8 cellular contexts compared by ENCODE assay signal in the genomic region with DNA sequence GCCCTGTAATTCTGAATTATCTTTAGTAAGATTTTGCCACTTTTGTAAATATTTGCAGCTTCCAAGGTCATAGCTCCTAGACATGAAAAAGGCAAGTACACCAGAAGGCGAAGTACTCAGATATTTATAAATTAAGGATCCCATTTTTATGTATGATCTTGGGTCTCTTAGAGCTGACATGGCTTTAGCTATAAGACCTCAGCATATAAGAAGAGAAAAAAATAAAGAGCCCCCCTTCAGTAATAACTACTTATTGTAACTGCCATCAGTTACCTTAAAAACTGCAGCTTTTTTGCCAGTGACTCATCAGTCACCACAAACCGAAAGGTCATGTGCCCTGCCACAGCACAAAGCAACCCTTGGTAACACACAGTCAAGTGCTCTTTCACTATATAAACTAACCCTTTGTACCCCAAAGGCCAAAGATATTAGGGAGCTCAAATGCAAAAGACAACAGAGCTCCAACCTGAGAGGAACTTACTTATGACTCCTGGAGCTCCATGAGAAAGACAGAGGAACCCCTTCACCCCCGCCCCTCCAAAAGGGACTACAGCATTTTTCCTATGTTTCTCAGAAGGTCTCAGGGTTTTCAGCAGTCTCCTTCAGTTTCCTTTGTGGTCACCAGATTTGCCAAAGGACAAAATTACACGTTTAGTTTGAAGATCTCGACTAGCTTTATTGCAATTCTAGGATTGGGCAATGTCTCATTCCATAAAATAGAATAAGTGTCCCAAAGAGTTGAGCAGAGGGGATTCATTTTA.
A peak's percentile ranks its signal among the peaks of the same experiment; 100 is the strongest.
DNase-seq lines count a peak whose midpoint lies in the region; ATAC-seq, FAIRE-seq and TF ChIP-seq lines count a peak whose summit lies in the region.

No MANE protein-coding gene starts in this region.

- TF ChIP-seq EP300 in A549 (IDR thresholded peaks at IDR 0.05) = no peak

- WGBS in A549 (ENCODE audit: missing lambda C conversion rate) = 37% methylated on average over 5 of the region's 5 CpGs

- H3K9me3 Mint-ChIP-seq in T-helper 1 cell treated with Interleukin-12 subunit alpha and Interleukin-12 subunit beta and Interleukin-4 antibody, amounts not matched to agents 30 μg/mL and 1 μg/mL, for 36 hours = peaks cover 4% of the 10 kb centered on the region

- H3K4me3 ChIP-seq in A549 = no peak overlapping the region
- no peak overlapping the region for H3K4me3 ChIP-seq in choroid plexus epithelial cell (ENCODE audit: low read depth, low read length)

- FAIRE-seq in A549 (lab: Jason Lieb, UNC) = no peak
- FAIRE-seq in GM19239 (lab: Jason Lieb, UNC) = peak; percentile 91

- no peaks in the 10 kb centered on the region for H3K9me3 ChIP-seq in A549

- DNase-seq in A549 (ENCODE audit: low read depth in 1 of 2, low spot score in 1 of 2) (peak in 1 of 2 experiments; percentile 19), GM19239 (ENCODE audit: insufficient read length, low spot score) (peak; percentile 27), choroid plexus epithelial cell (ENCODE audit: low read depth) (peak; percentile 63), DMS 273 treated with DMSO at 0.1 percent for 48 hours (lab: John Stamatoyannopoulos, UW) (no peak), iPS-NIHi11 (ENCODE audit: low spot score) (no peak)
- peak; percentile 2 to 17 for DNase-seq in stimulated activated CD4-positive, alpha-beta T cell treated with anti-CD3 and anti-CD28 coated beads, Interleukin-4, amount 100 ng/mL, for 48 hours (ENCODE audit: low read depth in 2 of 2)

- H3K4me1 Mint-ChIP-seq in T-helper 1 cell treated with Interleukin-12 subunit alpha and Interleukin-12 subunit beta and Interleukin-4 antibody, amounts not matched to agents 30 μg/mL and 1 μg/mL, for 36 hours (ENCODE audit: low read depth) = peaks cover 19% of the 10 kb centered on the region

- no peak for TF ChIP-seq POLR2A in A549 (IDR thresholded peaks at IDR 0.05; ENCODE audit: low read length)

- H3K27ac ChIP-seq in A549 = peak overlapping the region; percentile 65 to 80

- no peaks in the 10 kb centered on the region for H3K27me3 Mint-ChIP-seq in T-helper 1 cell treated with Interleukin-12 subunit alpha and Interleukin-12 subunit beta and Interleukin-4 antibody, amounts not matched to agents 30 μg/mL and 1 μg/mL, for 36 hours (ENCODE audit: low read depth)

- no peaks in the 10 kb centered on the region for H3K36me3 Mint-ChIP-seq in T-helper 1 cell treated with Interleukin-12 subunit alpha and Interleukin-12 subunit beta and Interleukin-4 antibody, amounts not matched to agents 30 μg/mL and 1 μg/mL, for 36 hours (ENCODE audit: low read depth)

- TF ChIP-seq CTCF in A549 (IDR thresholded peaks at IDR 0.05) = no peak
- TF ChIP-seq CTCF in choroid plexus epithelial cell (conservative IDR thresholded peaks at IDR 0.05; ENCODE audit: low read depth, low read length) = no peak

- peak; percentile 57 to 71; a peak in 5 of 6 replicates for ATAC-seq in A549
- peak; percentile 87 for ATAC-seq in HG03280 (IDR thresholded peaks at IDR 0.05; ENCODE audit: unreplicated experiment)

- no peak overlapping the region for H3K4me3 Mint-ChIP-seq in T-helper 1 cell treated with Interleukin-12 subunit alpha and Interleukin-12 subunit beta and Interleukin-4 antibody, amounts not matched to agents 30 μg/mL and 1 μg/mL, for 36 hours

- no peak for TF ChIP-seq RAD21 in A549 (conservative IDR thresholded peaks at IDR 0.05 in 1 of 2, IDR thresholded peaks at IDR 0.05 in 1 of 2)

- CTCF ChIA-PET in A549 (lab: Yijun Ruan, JAX) = interaction anchor here (0.8 to 1.9 kb wide), 2 partner anchors 10 to 16 kb away, joined by 3 to 4 read pairs; no protein-coding TSS in a partner anchor

- H3K4me1 ChIP-seq in A549 = peaks cover 50% of the 10 kb centered on the region

- H3K27ac Mint-ChIP-seq in T-helper 1 cell treated with Interleukin-12 subunit alpha and Interleukin-12 subunit beta and Interleukin-4 antibody, amounts not matched to agents 30 μg/mL and 1 μg/mL, for 36 hours = peak overlapping the region; percentile 4

- POLR2A ChIA-PET in A549 (lab: Yijun Ruan, JAX) = no interaction called here

- peak overlapping the region; percentile 70 for H3K4me2 ChIP-seq in A549

TF ChIP-seq in A549, 52 proteins besides CTCF, POLR2A, EP300 and RAD21:
- no peak for TF ChIP-seq TP53 (CRISPR knock-in tag; IDR thresholded peaks at IDR 0.05)
- TF ChIP-seq RFX5 (IDR thresholded peaks at IDR 0.05) = peak; percentile 83
- no peak for TF ChIP-seq CBX8 (IDR thresholded peaks at IDR 0.05)
- no peak for TF ChIP-seq HDAC2 (IDR thresholded peaks at IDR 0.05)
- TF ChIP-seq FOSL2 (IDR thresholded peaks at IDR 0.05) = no peak
- peak; percentile 55 for TF ChIP-seq FOSL2 (CRISPR knock-in tag; IDR thresholded peaks at IDR 0.05)
- no peak for TF ChIP-seq ESRRA (IDR thresholded peaks at IDR 0.05; ENCODE audit: borderline replicate concordance, low read length)
- TF ChIP-seq RCOR1 (IDR thresholded peaks at IDR 0.05; ENCODE audit: low read depth, low read length) = no peak
- TF ChIP-seq, protein P1, sequence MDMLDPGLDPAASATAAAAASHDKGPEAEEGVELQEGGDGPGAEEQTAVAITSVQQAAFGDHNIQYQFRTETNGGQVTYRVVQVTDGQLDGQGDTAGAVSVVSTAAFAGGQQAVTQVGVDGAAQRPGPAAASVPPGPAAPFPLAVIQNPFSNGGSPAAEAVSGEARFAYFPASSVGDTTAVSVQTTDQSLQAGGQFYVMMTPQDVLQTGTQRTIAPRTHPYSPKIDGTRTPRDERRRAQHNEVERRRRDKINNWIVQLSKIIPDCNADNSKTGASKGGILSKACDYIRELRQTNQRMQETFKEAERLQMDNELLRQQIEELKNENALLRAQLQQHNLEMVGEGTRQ (IDR thresholded peaks at IDR 0.05) = peak; percentile 46; the same call in 1 of the 2 replicates
- no peak for TF ChIP-seq NFE2L2 (conservative IDR thresholded peaks at IDR 0.05; ENCODE audit: low read length)
- TF ChIP-seq CEBPB (IDR thresholded peaks at IDR 0.05) = peak in 1 of 2 experiments; percentile 27; a peak in 1 of 4 replicates
TF ChIP-seq in A549: peak in this region for 4.

Comparison
In these comparisons a context has a peak if more than half of its experiments do, and no peak if none do; other contexts are left out.
1. DNase-seq: peak in GM19239 (single experiment), choroid plexus epithelial cell (single experiment) and stimulated activated CD4-positive, alpha-beta T cell treated with anti-CD3 and anti-CD28 coated beads, Interleukin-4, amount 100 ng/mL, for 48 hours (2 of 2); none in DMS 273 treated with DMSO at 0.1 percent for 48 hours (single experiment) and iPS-NIHi11 (single experiment).